In the genomic region with DNA sequence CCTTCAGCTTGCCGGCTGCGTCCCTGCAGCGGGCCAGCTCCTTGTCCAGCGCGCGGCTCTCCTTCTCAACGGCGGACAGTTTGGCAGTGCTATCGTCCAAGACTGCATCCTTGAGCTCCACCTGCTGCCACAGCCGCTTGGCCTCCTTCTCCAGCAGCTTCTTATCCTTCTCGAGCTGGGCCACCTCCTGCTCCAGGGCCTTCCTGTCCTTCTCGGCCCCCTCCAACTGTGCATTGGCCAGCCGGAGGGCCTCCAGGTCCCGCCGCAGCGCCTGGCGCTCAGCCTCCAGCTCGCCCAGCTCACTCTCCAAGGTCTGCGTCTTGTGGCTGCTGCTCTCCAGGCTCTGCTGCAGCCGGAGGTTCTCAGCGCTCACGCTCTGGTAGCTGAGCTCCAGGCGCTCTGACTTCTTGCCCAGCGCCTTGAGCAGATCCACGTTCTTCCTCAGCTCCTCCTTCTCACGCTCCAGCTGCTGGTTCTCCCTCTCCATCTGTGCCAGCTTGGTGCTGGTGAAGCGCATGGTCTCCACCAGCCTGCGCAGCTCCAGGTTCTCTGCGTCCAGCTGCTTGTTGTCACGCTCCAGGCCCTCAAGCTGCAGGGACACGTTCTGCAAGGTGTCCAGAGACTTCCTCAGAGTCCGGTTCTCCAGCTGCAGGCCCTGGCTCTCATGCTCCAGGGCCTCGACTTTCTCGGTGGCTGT, we compare ENCODE assay signal across 18 cellular contexts.
A peak's percentile ranks its signal among the peaks of the same experiment; 100 is the strongest.
DNase-seq lines count a peak whose midpoint lies in the region; ATAC-seq and TF ChIP-seq lines count a peak whose summit lies in the region.
"Had no signal": no experiment of that assay in that cellular context is flagged by ENCODE, and none has a peak within 500 bp of the region (broad histone marks: within the 10 kb centered on the region; RNA-seq: fewer than 3 reads in every experiment).

No MANE protein-coding gene starts in this region.

- CTCF ChIA-PET in activated CD8-positive, alpha-beta T cell treated with anti-CD3 and anti-CD28 coated beads for 36 hours (lab: Charles Lee), result interaction anchor here (0.8 to 1.1 kb wide), 2 partner anchors 8 to 10 kb away, joined by 3 read pairs; no protein-coding TSS in a partner anchor

- H3K27me3 Mint-ChIP-seq in T-helper 1 cell treated with Interleukin-12 subunit alpha and Interleukin-12 subunit beta and Interleukin-4 antibody, amounts not matched to agents 30 μg/mL and 1 μg/mL, for 36 hours (ENCODE audit: low read depth), result no peaks in the 10 kb centered on the region
- no peaks in the 10 kb centered on the region for H3K27me3 Mint-ChIP-seq in CD4-positive, CD25-positive, alpha-beta regulatory T cell
- no peaks in the 10 kb centered on the region for H3K27me3 Mint-ChIP-seq in activated CD8-positive, alpha-beta T cell treated with anti-CD3 and anti-CD28 coated beads for 36 hours
- H3K27me3 Mint-ChIP-seq in memory B cell, result no peaks in the 10 kb centered on the region

- H3K9me3 Mint-ChIP-seq in T-helper 1 cell treated with Interleukin-12 subunit alpha and Interleukin-12 subunit beta and Interleukin-4 antibody, amounts not matched to agents 30 μg/mL and 1 μg/mL, for 36 hours, result no peaks in the 10 kb centered on the region
- H3K9me3 Mint-ChIP-seq in CD4-positive, CD25-positive, alpha-beta regulatory T cell, result peaks cover 0 to 1% (median 0%) of the 10 kb centered on the region in 7 donors
- no peaks in the 10 kb centered on the region for H3K9me3 Mint-ChIP-seq in activated CD8-positive, alpha-beta T cell treated with anti-CD3 and anti-CD28 coated beads for 36 hours
- H3K9me3 Mint-ChIP-seq in memory B cell, result no peaks in the 10 kb centered on the region

- TF ChIP-seq CTCF in activated CD8-positive, alpha-beta T cell treated with anti-CD3 and anti-CD28 coated beads for 36 hours (IDR thresholded peaks at IDR 0.05), result no peak
- TF ChIP-seq CTCF in ascending aorta (IDR thresholded peaks at IDR 0.05), result no peak

- no peak for DNase-seq in T-helper 1 cell
- no peak for DNase-seq in CD4-positive, CD25-positive, alpha-beta regulatory T cell
- DNase-seq in activated CD8-positive, alpha-beta T cell treated with anti-CD3 and anti-CD28 coated beads for 36 hours, result no peak
- no peak for DNase-seq in memory B cell (ENCODE audit: low spot score in 2 of 2)
- no peak for DNase-seq in SHP77 (lab: John Stamatoyannopoulos, UW)
- no peak for DNase-seq in ascending aorta (ENCODE audit: low spot score in 2 of 2)
- DNase-seq in KG1 (lab: John Stamatoyannopoulos, UW), result no peak
- DNase-seq: 8988T; activated CD4-positive, alpha-beta T cell treated with anti-CD3 and anti-CD28 coated beads for 1 hour; amygdala; foreskin keratinocyte; GF-D8; hypothalamus; lower lobe of right lung; NCI-H1694 treated with DMSO at 0.1 percent for 48 hours; NCI-H345 had no signal

- peaks cover 65% of the 10 kb centered on the region for H3K36me3 ChIP-seq in CD4-positive, CD25-positive, alpha-beta regulatory T cell (ENCODE audit: control insufficient read depth, insufficient read depth, low read length)
- no peaks in the 10 kb centered on the region for H3K36me3 ChIP-seq in ascending aorta

- H3K9me3 ChIP-seq in CD4-positive, CD25-positive, alpha-beta regulatory T cell (ENCODE audit: control insufficient read depth in 2 of 2, low read length in 2 of 2), result no peaks in the 10 kb centered on the region
- H3K9me3 ChIP-seq in ascending aorta, result no peaks in the 10 kb centered on the region
- H3K9me3 ChIP-seq: lower lobe of right lung had no signal

- peaks cover 62% of the 10 kb centered on the region for H3K36me3 Mint-ChIP-seq in T-helper 1 cell treated with Interleukin-12 subunit alpha and Interleukin-12 subunit beta and Interleukin-4 antibody, amounts not matched to agents 30 μg/mL and 1 μg/mL, for 36 hours (ENCODE audit: low read depth)
- peaks cover 67% of the 10 kb centered on the region for H3K36me3 Mint-ChIP-seq in CD4-positive, CD25-positive, alpha-beta regulatory T cell
- H3K36me3 Mint-ChIP-seq in activated CD8-positive, alpha-beta T cell treated with anti-CD3 and anti-CD28 coated beads for 36 hours (ENCODE audit: low read depth), result peaks cover 78% of the 10 kb centered on the region
- H3K36me3 Mint-ChIP-seq in memory B cell, result peaks cover 39% of the 10 kb centered on the region

- no peaks in the 10 kb centered on the region for H3K27me3 ChIP-seq in CD4-positive, CD25-positive, alpha-beta regulatory T cell (ENCODE audit: control insufficient read depth, insufficient read depth, low read length)
- H3K27me3 ChIP-seq in ascending aorta, result no peaks in the 10 kb centered on the region
- H3K27me3 ChIP-seq: foreskin keratinocyte had no signal

- intact Hi-C loops in activated CD8-positive, alpha-beta T cell treated with anti-CD3 and anti-CD28 coated beads for 36 hours (cut with micrococcal nuclease), result no loop called here
- intact Hi-C loops in ascending aorta (cut with DNase I), result no loop called here

- peak overlapping the region; percentile 53 for H3K27ac ChIP-seq in CD4-positive, CD25-positive, alpha-beta regulatory T cell (ENCODE audit: insufficient read depth, low read length, poor library complexity, severe bottlenecking)
- H3K27ac ChIP-seq in ascending aorta, result no peak overlapping the region
- H3K27ac ChIP-seq: foreskin keratinocyte, lower lobe of right lung, SK-N-MC had no signal

- H3K4me1 ChIP-seq in CD4-positive, CD25-positive, alpha-beta regulatory T cell (ENCODE audit: control insufficient read depth, insufficient read depth, low read length, poor library complexity, severe bottlenecking), result peaks cover 89% of the 10 kb centered on the region
- H3K4me1 ChIP-seq in ascending aorta, result no peaks in the 10 kb centered on the region

- H3K27ac Mint-ChIP-seq in T-helper 1 cell treated with Interleukin-12 subunit alpha and Interleukin-12 subunit beta and Interleukin-4 antibody, amounts not matched to agents 30 μg/mL and 1 μg/mL, for 36 hours, result peak overlapping the region; percentile 53
- peak overlapping the region in 2 of 3 donors; percentile 65 to 92 for H3K27ac Mint-ChIP-seq in CD4-positive, CD25-positive, alpha-beta regulatory T cell
- peak overlapping the region; percentile 97 for H3K27ac Mint-ChIP-seq in activated CD8-positive, alpha-beta T cell treated with anti-CD3 and anti-CD28 coated beads for 36 hours
- peak overlapping the region; percentile 85 for H3K27ac Mint-ChIP-seq in memory B cell

- H3K4me3 ChIP-seq in CD4-positive, CD25-positive, alpha-beta regulatory T cell (ENCODE audit: low read depth, low read length), result no peak overlapping the region
- no peak overlapping the region for H3K4me3 ChIP-seq in ascending aorta
- H3K4me3 ChIP-seq: lower lobe of right lung, SK-N-MC had no signal

- POLR2A ChIA-PET in activated CD8-positive, alpha-beta T cell treated with anti-CD3 and anti-CD28 coated beads for 36 hours (lab: Charles Lee), result interaction anchor here (1.0 to 2.6 kb wide), 4 partner anchors 13 to 105 kb away, joined by 3 to 10 read pairs (median 4); a partner anchor contains a TSS

- ATAC-seq in CD4-positive, CD25-positive, alpha-beta regulatory T cell (ENCODE audit: low read depth in 2 of 2), result no peak
- ATAC-seq in activated CD8-positive, alpha-beta T cell treated with anti-CD3 and anti-CD28 coated beads for 36 hours, result no peak
- ATAC-seq in memory B cell (ENCODE audit: low read depth), result no peak
- ATAC-seq: foreskin keratinocyte, lower lobe of right lung had no signal

- H3K4me1 Mint-ChIP-seq in T-helper 1 cell treated with Interleukin-12 subunit alpha and Interleukin-12 subunit beta and Interleukin-4 antibody, amounts not matched to agents 30 μg/mL and 1 μg/mL, for 36 hours (ENCODE audit: low read depth), result peaks cover 62% of the 10 kb centered on the region
- H3K4me1 Mint-ChIP-seq in CD4-positive, CD25-positive, alpha-beta regulatory T cell, result peaks cover 26 to 86% (median 54%) of the 10 kb centered on the region in 4 donors
- H3K4me1 Mint-ChIP-seq in activated CD8-positive, alpha-beta T cell treated with anti-CD3 and anti-CD28 coated beads for 36 hours (ENCODE audit: low read depth), result peaks cover 80% of the 10 kb centered on the region
- peaks cover 51% of the 10 kb centered on the region for H3K4me1 Mint-ChIP-seq in memory B cell

- peak overlapping the region; percentile 67 for H3K4me3 Mint-ChIP-seq in T-helper 1 cell treated with Interleukin-12 subunit alpha and Interleukin-12 subunit beta and Interleukin-4 antibody, amounts not matched to agents 30 μg/mL and 1 μg/mL, for 36 hours
- H3K4me3 Mint-ChIP-seq in CD4-positive, CD25-positive, alpha-beta regulatory T cell, result peak overlapping the region in 3 of 4 donors; percentile 48 to 76 (median 69)
- peak overlapping the region; percentile 8 for H3K4me3 Mint-ChIP-seq in activated CD8-positive, alpha-beta T cell treated with anti-CD3 and anti-CD28 coated beads for 36 hours
- H3K4me3 Mint-ChIP-seq in memory B cell, result peak overlapping the region; percentile 14

Comparison
In these comparisons a context has a peak if more than half of its experiments do, and no peak if none do; other contexts are left out.
1. H3K4me3 Mint-ChIP-seq: peak in every context shown above with its lines; median percentile 69 in CD4-positive, CD25-positive, alpha-beta regulatory T cell; 67 in T-helper 1 cell treated with Interleukin-12 subunit alpha and Interleukin-12 subunit beta and Interleukin-4 antibody, amounts not matched to agents 30 μg/mL and 1 μg/mL, for 36 hours; 14 in memory B cell; 8 in activated CD8-positive, alpha-beta T cell treated with anti-CD3 and anti-CD28 coated beads for 36 hours.